ENCODE assay signal across 12 cellular contexts in the genomic region with DNA sequence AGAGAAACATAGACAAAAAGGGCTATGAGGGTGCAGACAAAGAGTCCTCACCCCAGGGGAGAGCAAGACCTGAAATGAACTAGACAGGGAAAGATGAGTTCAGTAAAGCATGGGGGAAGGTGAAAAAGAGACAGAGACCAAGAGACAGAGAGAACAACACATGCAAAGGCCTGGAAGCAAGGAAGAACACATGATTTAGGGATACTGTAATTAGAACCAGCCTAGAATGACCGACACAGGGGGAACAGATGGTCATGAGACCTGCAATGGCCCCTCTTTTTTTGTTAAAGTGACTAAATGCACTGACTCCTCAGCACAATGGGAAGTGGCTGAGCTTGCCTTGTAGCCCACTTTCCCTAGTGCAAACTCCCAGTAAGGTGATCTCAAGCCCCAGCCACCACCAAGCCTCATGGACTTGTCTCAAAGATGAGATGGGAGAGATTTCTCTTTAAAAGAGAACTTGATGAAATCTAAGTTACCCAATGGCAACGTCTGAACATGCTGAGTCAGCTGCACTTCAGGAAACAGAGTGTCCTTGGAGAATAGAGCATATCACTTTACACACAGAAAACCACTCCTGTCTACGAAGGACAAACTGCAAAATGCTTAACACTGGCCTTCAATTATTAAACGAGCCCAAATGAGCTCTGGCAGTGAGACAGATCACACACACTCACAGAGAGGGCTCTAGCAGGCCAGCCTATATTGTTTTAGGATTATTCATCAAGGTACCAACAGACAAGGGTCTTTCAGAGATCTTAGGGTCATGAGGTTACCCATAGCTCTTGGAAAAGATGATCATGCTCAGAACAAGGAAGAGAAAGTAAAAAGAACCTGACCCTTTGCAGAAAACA.
DNase-seq lines count a peak whose midpoint lies in the region; ATAC-seq and TF ChIP-seq lines count a peak whose summit lies in the region.
"Had no signal": no experiment of that assay in that cellular context is flagged by ENCODE, and none has a peak within 500 bp of the region (broad histone marks: within the 10 kb centered on the region; RNA-seq: fewer than 3 reads in every experiment).

No MANE protein-coding gene starts in this region.

- no peak overlapping the region for H3K27ac ChIP-seq in lung (ENCODE audit: low read depth in 1 of 2, low read length in 1 of 2)

- in situ Hi-C loops in astrocyte of the spinal cord (cut with HindIII; ENCODE audit: low sequenced_read_pairs): no loop called here

- H3K4me1 ChIP-seq in lung (ENCODE audit: control insufficient read depth in 2 of 2, insufficient read depth in 2 of 2, low read length in 2 of 2): peaks cover 0 to 3% of the 10 kb centered on the region in 2 donors
- H3K4me1 ChIP-seq: Caco-2 had no signal

- TF ChIP-seq CTCF in HFF-Myc (IDR thresholded peaks at IDR 0.05; ENCODE audit: low read depth, low read length, missing control alignments): no peak
- TF ChIP-seq CTCF in astrocyte of the spinal cord (IDR thresholded peaks at IDR 0.05; ENCODE audit: low read depth, low read length): no peak
- TF ChIP-seq CTCF in lung (IDR thresholded peaks at IDR 0.05; ENCODE audit: control extremely low read depth, extremely low read depth): no peak

- DNase-seq in AG08395 (ENCODE audit: low spot score) (peak; percentile 38), HFF-Myc (ENCODE audit: extremely low read depth, low read depth) (peak; percentile 20), astrocyte of the spinal cord (ENCODE audit: low read depth, low spot score) (peak; percentile 58), lung (ENCODE audit: low spot score) (no peak), foreskin melanocyte (no peak), SKM-1 treated with dmso at 0.1 percent for 144 hours (lab: John Stamatoyannopoulos, UW; ENCODE audit: unreplicated experiment) (no peak)
- DNase-seq: activated naive CD4-positive, alpha-beta T cell treated with anti-CD3 and anti-CD28 coated beads, Interleukin-2, amount 50 U/mL, for 16 hours; Caco-2; natural killer cell; NCI-H1436 had no signal

- no peaks in the 10 kb centered on the region for H3K9me3 ChIP-seq in lung (ENCODE audit: control insufficient read depth in 2 of 2, insufficient read depth in 1 of 2, low read length in 1 of 2)
- H3K9me3 ChIP-seq: Caco-2 had no signal

- H3K27me3 ChIP-seq in lung (ENCODE audit: control insufficient read depth, insufficient read depth): no peaks in the 10 kb centered on the region

- WGBS in lung, 2 donors: 34 to 40% methylated on average over 4 of the region's 4 CpGs

- no peak overlapping the region for H3K4me3 ChIP-seq in HFF-Myc (replicated peaks; ENCODE audit: low read depth, low read length)
- no peak overlapping the region for H3K4me3 ChIP-seq in astrocyte of the spinal cord (ENCODE audit: low read depth, low read length)
- H3K4me3 ChIP-seq in lung: no peak overlapping the region

- H3K36me3 ChIP-seq in lung (ENCODE audit: control insufficient read depth in 2 of 2, insufficient read depth in 2 of 2, low read length in 2 of 2): peaks cover 3% of the 10 kb centered on the region in 2 donors

- ATAC-seq in lung (ENCODE audit: insufficient read depth, low FRiP score) (peak; percentile 38), GM19455 (IDR thresholded peaks at IDR 0.05; ENCODE audit: unreplicated experiment) (no peak), HG02571 (IDR thresholded peaks at IDR 0.05; ENCODE audit: unreplicated experiment) (no peak)
- ATAC-seq: natural killer cell had no signal

Comparison
In these comparisons a context has a peak if more than half of its experiments do, and no peak if none do; other contexts are left out.
1. DNase-seq: peak in AG08395 (single experiment), HFF-Myc (single experiment) and astrocyte of the spinal cord (single experiment); none in lung (single experiment), foreskin melanocyte (single experiment) and SKM-1 treated with dmso at 0.1 percent for 144 hours (single experiment).